ENCODE assay signal across 1 cellular context in genomic region chr14:59424707-59425106, GRCh38.
TF ChIP-seq lines count a peak whose summit lies in the region.

No MANE protein-coding gene starts in this region.

TF ChIP-seq in IMR-90, 13 proteins besides CTCF, POLR2A, EP300 and RAD21:
- TF ChIP-seq RFX5 (IDR thresholded peaks at IDR 0.05; ENCODE audit: low read depth, low read length) (no peak), MAFK (IDR thresholded peaks at IDR 0.05; ENCODE audit: low read depth, low read length) (no peak), RCOR1 (IDR thresholded peaks at IDR 0.05; ENCODE audit: insufficient replicate concordance, low read length) (no peak)
